Comparison of ENCODE assay signal across 9 cellular contexts in genomic region chr2:64858541-64859031, GRCh38.
DNase-seq lines count a peak whose midpoint lies in the region; ATAC-seq and TF ChIP-seq lines count a peak whose summit lies in the region.
"Had no signal": no experiment of that assay in that cellular context is flagged by ENCODE, and none has a peak within 500 bp of the region (broad histone marks: within the 10 kb centered on the region; RNA-seq: fewer than 3 reads in every experiment).

No MANE protein-coding gene starts in this region.

- H3K36me3 Mint-ChIP-seq in T-cell: no peaks in the 10 kb centered on the region
- H3K36me3 Mint-ChIP-seq in immature natural killer cell: no peaks in the 10 kb centered on the region

- H3K27me3 Mint-ChIP-seq in T-cell: peaks cover 9 to 12% of the 10 kb centered on the region in 2 donors
- H3K27me3 Mint-ChIP-seq in immature natural killer cell (ENCODE audit: low read depth in 3 of 3): peaks cover 4 to 7% (median 5%) of the 10 kb centered on the region in 3 donors

- H3K4me1 ChIP-seq in spleen: peaks cover 27 to 92% (median 81%) of the 10 kb centered on the region in 6 donors

- TF ChIP-seq CTCF in spleen (IDR thresholded peaks at IDR 0.05 in 8 of 11, conservative IDR thresholded peaks at IDR 0.05 in 3 of 11): no peak

- peak overlapping the region in 1 of 8 donors; percentile 64 for H3K4me3 ChIP-seq in spleen

- H3K4me3 Mint-ChIP-seq in T-cell (peak overlapping the region in 2 of 3 donors; percentile 4 to 56), immature natural killer cell (peak overlapping the region in 3 of 5 donors; percentile 2 to 30 (median 23))

- peak overlapping the region; percentile 89 to 99 (median 96) for H3K27ac ChIP-seq in spleen

- H3K9me3 Mint-ChIP-seq in T-cell (no peaks in the 10 kb centered on the region), immature natural killer cell (peaks cover 0 to 1% (median 0%) of the 10 kb centered on the region in 6 donors)

- 41 to 63% (median 47%) methylated on average over 5 of the region's 5 CpGs for WGBS in spleen, 5 donors

- no peak for DNase-seq in T-cell
- no peak for DNase-seq in immature natural killer cell
- DNase-seq in spleen: peak; percentile 79
- no peak for DNase-seq in NCI-H1105 treated with DMSO at 0.1 percent for 48 hours (lab: John Stamatoyannopoulos, UW)

- intact Hi-C loops in spleen (cut with DNase I; ENCODE audit: low total_unique reads): no loop called here

- H3K27me3 ChIP-seq in spleen (replicated peaks in 1 of 7): peaks cover 0 to 10% (median 0%) of the 10 kb centered on the region in 7 donors
- H3K27me3 ChIP-seq: testis had no signal

- H3K9me3 ChIP-seq in spleen: no peaks in the 10 kb centered on the region
- H3K9me3 ChIP-seq: testis had no signal

- TF ChIP-seq POLR2A in spleen (IDR thresholded peaks at IDR 0.05): no peak

- H3K4me1 Mint-ChIP-seq in T-cell (peaks cover 3 to 8% (median 4%) of the 10 kb centered on the region in 3 donors), immature natural killer cell (peaks cover 4 to 5% of the 10 kb centered on the region in 2 donors)

- peak; percentile 2 for ATAC-seq in HG03460 (IDR thresholded peaks at IDR 0.05; ENCODE audit: unreplicated experiment)
- ATAC-seq in T-cell (replicated peaks in 1 of 4): no peak
- ATAC-seq in GM19023 (IDR thresholded peaks at IDR 0.05; ENCODE audit: unreplicated experiment): no peak
- ATAC-seq in GM18873 (IDR thresholded peaks at IDR 0.05; ENCODE audit: low FRiP score, unreplicated experiment): no peak
- no peak for ATAC-seq in GM19324 (IDR thresholded peaks at IDR 0.05; ENCODE audit: low FRiP score, unreplicated experiment)

- H3K27ac Mint-ChIP-seq in T-cell: peak overlapping the region in 1 of 2 donors; percentile 9
- no peak overlapping the region for H3K27ac Mint-ChIP-seq in immature natural killer cell

- H3K36me3 ChIP-seq in spleen: no peaks in the 10 kb centered on the region

- CTCF ChIA-PET in T-cell (lab: Charles Lee): interaction anchor here in 1 of 2 donors (1.2 to 1.4 kb wide), 3 partner anchors 212 to 528 kb away, joined by 3 to 5 read pairs (median 4); no protein-coding TSS in a partner anchor

- POLR2A ChIA-PET in T-cell (lab: Charles Lee): interaction anchor here in 1 of 2 donors (0.6 kb wide), 1 partner anchor 208 kb away, joined by 3 read pairs; no protein-coding TSS in a partner anchor
